ENCODE assay signal across 12 cellular contexts in the genomic region with DNA sequence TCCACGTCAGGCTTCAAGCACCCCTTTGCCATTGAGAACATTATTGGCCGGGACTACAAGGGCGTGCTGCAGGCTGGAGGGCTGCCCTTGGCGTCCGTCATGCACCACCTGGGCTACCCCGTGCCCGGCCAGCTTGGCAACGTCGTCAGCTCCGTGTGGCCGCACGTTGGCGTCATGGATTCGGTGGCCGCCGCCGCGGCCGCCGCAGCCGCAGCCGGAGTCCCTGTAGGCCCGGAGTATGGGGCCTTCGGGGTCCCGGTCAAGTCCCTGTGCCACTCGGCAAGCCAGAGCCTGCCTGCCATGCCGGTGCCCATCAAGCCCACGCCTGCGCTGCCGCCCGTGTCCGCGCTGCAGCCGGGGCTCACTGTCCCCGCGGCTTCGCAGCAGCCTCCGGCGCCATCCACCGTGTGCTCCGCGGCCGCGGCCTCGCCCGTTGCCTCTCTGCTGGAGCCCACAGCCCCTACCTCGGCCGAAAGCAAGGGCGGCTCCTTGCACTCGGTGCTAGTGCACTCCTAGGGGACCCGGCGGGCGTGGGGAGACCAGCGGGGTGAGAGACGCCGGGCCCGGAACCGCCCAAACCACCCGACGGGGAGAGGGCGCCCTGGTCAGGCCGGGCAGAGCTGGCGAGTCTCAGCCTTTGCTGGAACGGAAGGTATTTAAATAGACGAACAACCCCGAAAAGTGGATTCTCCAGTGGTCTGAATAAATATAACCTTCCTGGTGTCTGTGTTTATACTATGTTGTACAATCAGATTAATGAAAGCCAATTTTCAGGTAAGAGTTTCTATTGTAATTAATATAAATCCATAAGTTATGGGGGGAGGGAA. TPM values are rescaled to one million over a fixed set of nuclear protein-coding genes. Genes with fewer than 3 reads are reported as not detected.
DNase-seq lines count a peak whose midpoint lies in the region; ATAC-seq and TF ChIP-seq lines count a peak whose summit lies in the region.
"Had no signal": no experiment of that assay in that cellular context is flagged by ENCODE, and none has a peak within 500 bp of the region (broad histone marks: within the 10 kb centered on the region; RNA-seq: fewer than 3 reads in every experiment).

No MANE protein-coding gene starts in this region.

- H3K14ac ChIP-seq in H9 (ENCODE audit: insufficient read depth, low read length) (no peak overlapping the region; the same call in 1 of the 2 replicates), neuronal stem cell (ENCODE audit: low read length) (no peak overlapping the region)

- H3K4me3 Mint-ChIP-seq in H9 = peak overlapping the region; percentile 72 to 76

- no peak overlapping the region for H3K4ac ChIP-seq in H9 (ENCODE audit: low read depth, low read length)
- no peak overlapping the region for H3K4ac ChIP-seq in neuronal stem cell (ENCODE audit: low read length)

- H2BK12ac ChIP-seq in H9 (ENCODE audit: insufficient read length, low read depth, low read length) (no peak overlapping the region), neuronal stem cell (ENCODE audit: low read length) (peak overlapping the region; percentile 80)

- peak; percentile 30 for DNase-seq in DMS 273 (lab: John Stamatoyannopoulos, UW; ENCODE audit: unreplicated experiment)
- no peak for DNase-seq in DMS 273 treated with DMSO at 0.1 percent for 48 hours (lab: John Stamatoyannopoulos, UW)
- DNase-seq in H9 = peak; percentile 38
- DNase-seq in neuronal stem cell (ENCODE audit: low spot score) = peak; percentile 33
- DNase-seq in SIG-M5 (lab: John Stamatoyannopoulos, UW) = no peak
- DNase-seq in A673 (ENCODE audit: low spot score) = no peak
- DNase-seq in PC-3 = no peak
- DNase-seq: NCI-H1417, SHP77 treated with DMSO at 0.1 percent for 48 hours, testis had no signal

- no peaks in the 10 kb centered on the region for H3F3A ChIP-seq in PC-3 (ENCODE audit: low read length, unreplicated experiment)

- peaks cover 30% of the 10 kb centered on the region for H3K23me2 ChIP-seq in H9 (ENCODE audit: insufficient read length, low read depth, low read length, poor library complexity, severe bottlenecking)

- WGBS in H9 (ENCODE audit: extremely low coverage, insufficient read length, low lambda C conversion rate) = no CpG with 5 or more reads among the region's 66 CpGs
- WGBS in ectodermal cell, 2 experiments = 1 to 2% methylated on average over 66 of the region's 66 CpGs
- no CpG with 5 or more reads among the region's 66 CpGs for WGBS in neuronal stem cell (ENCODE audit: extremely low coverage in 2 of 2, insufficient read length in 2 of 2, insufficient replicate concordance in 1 of 2), 2 donors

- no peaks in the 10 kb centered on the region for H3K9me3 ChIP-seq in H9 (ENCODE audit: control insufficient read depth, low read depth, low read length)
- no peaks in the 10 kb centered on the region for H3K9me3 ChIP-seq in ectodermal cell (ENCODE audit: control insufficient read depth, low read length)
- H3K9me3 ChIP-seq in neuronal stem cell (replicated peaks in 1 of 2; ENCODE audit: control insufficient read depth in 2 of 2, insufficient read depth in 1 of 2, low read depth in 1 of 2, low read length in 2 of 2) = no peaks in the 10 kb centered on the region
- H3K9me3 ChIP-seq in A673 (ENCODE audit: low read depth, low read length, poor library complexity, severe bottlenecking) = no peaks in the 10 kb centered on the region
- no peaks in the 10 kb centered on the region for H3K9me3 ChIP-seq in PC-3 (ENCODE audit: low read length)
- H3K9me3 ChIP-seq: testis had no signal

- POLR2A ChIA-PET in A673 (lab: Charles Lee; ENCODE audit: low non-redundant PET) (no interaction called here), PC-3 (lab: Charles Lee; ENCODE audit: unreplicated experiment) (no interaction called here)

- H2BK15ac ChIP-seq in H9 (ENCODE audit: low read depth, low read length) = no peak overlapping the region
- peak overlapping the region; percentile 11 for H2BK15ac ChIP-seq in neuronal stem cell (ENCODE audit: low read length)

- no peaks in the 10 kb centered on the region for H3K79me2 ChIP-seq in H9 (ENCODE audit: insufficient read depth, low read length)
- no peaks in the 10 kb centered on the region for H3K79me2 ChIP-seq in PC-3 (ENCODE audit: low read length)

- H3K36me3 ChIP-seq in ectodermal cell (ENCODE audit: control insufficient read depth, insufficient read depth, low read length) (no peaks in the 10 kb centered on the region), neuronal stem cell (replicated peaks in 1 of 2; ENCODE audit: control insufficient read depth in 2 of 2, insufficient read depth in 2 of 2, low read length in 2 of 2) (no peaks in the 10 kb centered on the region), A673 (ENCODE audit: insufficient read depth, low read length, poor library complexity, severe bottlenecking) (no peaks in the 10 kb centered on the region), PC-3 (ENCODE audit: low read depth, low read length) (no peaks in the 10 kb centered on the region)

- H3K4me3 ChIP-seq in ectodermal cell (ENCODE audit: insufficient read depth, low read depth, low read length) = peak overlapping the region; percentile 4
- no peak overlapping the region for H3K4me3 ChIP-seq in neuronal stem cell (ENCODE audit: low read length in 2 of 2)
- no peak overlapping the region for H3K4me3 ChIP-seq in A673 (ENCODE audit: low read depth, low read length, poor library complexity, severe bottlenecking)
- no peak overlapping the region for H3K4me3 ChIP-seq in PC-3 (ENCODE audit: low read length)

- no peak overlapping the region for H4K5ac ChIP-seq in H9 (ENCODE audit: insufficient read length, low read depth, low read length)

- H3K79me1 ChIP-seq in H9 (ENCODE audit: insufficient read depth, low read depth, low read length, poor library complexity, severe bottlenecking) (no peaks in the 10 kb centered on the region), neuronal stem cell (ENCODE audit: low read depth, low read length) (peaks cover 1% of the 10 kb centered on the region)

- peaks cover 68% of the 10 kb centered on the region for H3K27me3 ChIP-seq in H9 (ENCODE audit: insufficient read depth, low read length)
- peaks cover 100% of the 10 kb centered on the region for H3K27me3 ChIP-seq in ectodermal cell (ENCODE audit: control insufficient read depth, insufficient read depth, low read length, poor library complexity, severe bottlenecking)
- H3K27me3 ChIP-seq in neuronal stem cell (ENCODE audit: control insufficient read depth in 3 of 3, insufficient read depth in 3 of 3, low read depth in 1 of 3, low read length in 3 of 3) = peaks cover 57 to 99% (median 91%) of the 10 kb centered on the region in 3 experiments
- H3K27me3 ChIP-seq in A673 (replicated peaks; ENCODE audit: insufficient read depth, low read depth, low read length, poor library complexity) = peaks cover 99% of the 10 kb centered on the region
- peaks cover 63% of the 10 kb centered on the region for H3K27me3 ChIP-seq in PC-3 (ENCODE audit: low read length)

- H3K4me2 ChIP-seq in H9 (ENCODE audit: insufficient read depth, insufficient read length, low read length) (peak overlapping the region; percentile 56), neuronal stem cell (ENCODE audit: insufficient read depth, low read length, poor library complexity, severe bottlenecking) (peak overlapping the region; percentile 51), PC-3 (ENCODE audit: low read length) (no peak overlapping the region)

- no peak overlapping the region for H4K8ac ChIP-seq in H9 (replicated peaks; ENCODE audit: insufficient read length, low read depth, low read length)
- no peak overlapping the region for H4K8ac ChIP-seq in neuronal stem cell (ENCODE audit: low read depth, low read length)

- H3K27ac Mint-ChIP-seq in H9 = no peak overlapping the region

- peak overlapping the region; percentile 13 for H3K18ac ChIP-seq in H9 (ENCODE audit: insufficient read length, low read depth, low read length)
- H3K18ac ChIP-seq in neuronal stem cell (ENCODE audit: low read length) = peak overlapping the region; percentile 90

- no peaks in the 10 kb centered on the region for H4K20me1 ChIP-seq in H9 (ENCODE audit: control insufficient read depth, insufficient read depth, insufficient read length)
- no peaks in the 10 kb centered on the region for H4K20me1 ChIP-seq in PC-3 (ENCODE audit: low read length)

- H3K23ac ChIP-seq in H9 (ENCODE audit: insufficient read length, low read depth, low read length) (no peak overlapping the region), neuronal stem cell (ENCODE audit: low read depth, low read length, poor library complexity) (no peak overlapping the region)

- H2BK5ac ChIP-seq in H9 (ENCODE audit: insufficient read length, low read length) = no peak overlapping the region
- no peak overlapping the region for H2BK5ac ChIP-seq in neuronal stem cell (ENCODE audit: low read length)

- no peak overlapping the region for H3T11ph ChIP-seq in H9 (ENCODE audit: low read length)

- H3K9ac ChIP-seq in H9 (ENCODE audit: extremely low read depth, insufficient read length, low read length) (no peak overlapping the region), neuronal stem cell (ENCODE audit: low read depth, low read length, poor library complexity) (peak overlapping the region; percentile 34), PC-3 (ENCODE audit: low read length) (no peak overlapping the region)

- H2BK120ac ChIP-seq in H9 (ENCODE audit: low read depth, low read length, poor library complexity, severe bottlenecking) (no peak overlapping the region), neuronal stem cell (ENCODE audit: low read depth, low read length) (no peak overlapping the region)

- H3K9me2 ChIP-seq in PC-3 (replicated peaks; ENCODE audit: low read length) = no peaks in the 10 kb centered on the region

- TF ChIP-seq CTCF in H9 (conservative IDR thresholded peaks at IDR 0.05) (no peak), A673 (conservative IDR thresholded peaks at IDR 0.05; ENCODE audit: low read depth, low read length) (no peak), PC-3 (conservative IDR thresholded peaks at IDR 0.05; ENCODE audit: low read depth, low read length) (no peak)

- intact Hi-C loops in A673 (cut with micrococcal nuclease; ENCODE audit: unreplicated experiment) = loop anchor here (10.0 kb wide), 1 partner anchor 74 kb away; no protein-coding TSS in a partner anchor
- intact Hi-C loops in PC-3 (cut with micrococcal nuclease) = no loop called here

- H4K91ac ChIP-seq in H9 (ENCODE audit: insufficient read length, low read depth, low read length) = no peak overlapping the region
- H4K91ac ChIP-seq in neuronal stem cell (ENCODE audit: low read depth, low read length, poor library complexity) = no peak overlapping the region

- H2BK20ac ChIP-seq in H9 (ENCODE audit: low read depth, low read length, poor library complexity, severe bottlenecking) = no peak overlapping the region

- H3K9me3 Mint-ChIP-seq in H9 = peaks cover 0 to 7% of the 10 kb centered on the region in 2 experiments; a peak in 4 of 5 replicates

- H3K36me3 Mint-ChIP-seq in H9 (ENCODE audit: insufficient read depth in 1 of 3, low read depth in 3 of 3) = no peaks in the 10 kb centered on the region

- H2AFZ ChIP-seq in H9 (ENCODE audit: low read length) (no peak overlapping the region), neuronal stem cell (ENCODE audit: low read length) (peak overlapping the region; percentile 88), PC-3 (ENCODE audit: low read length) (no peak overlapping the region)

- ATAC-seq in PC-3 = no peak

- H3K4me1 Mint-ChIP-seq in H9 = peaks cover 63 to 65% of the 10 kb centered on the region in 2 experiments

- H3K27me3 Mint-ChIP-seq in H9 (ENCODE audit: low read depth) = peaks cover 98% of the 10 kb centered on the region

- BruUV-seq in A673 (replicated peaks; lab: Mats Ljungman, UMichigan) (no TSS peak), PC-3 (replicated peaks; lab: Mats Ljungman, UMichigan) (no TSS peak)

- CTCF ChIA-PET in A673 (lab: Charles Lee) (no interaction called here), PC-3 (lab: Charles Lee) (no interaction called here)

- H3K4me1 ChIP-seq in H9 (ENCODE audit: insufficient read depth, low read length) = peaks cover 14% of the 10 kb centered on the region
- peaks cover 12% of the 10 kb centered on the region for H3K4me1 ChIP-seq in ectodermal cell (ENCODE audit: control insufficient read depth, insufficient read depth, low read length)
- H3K4me1 ChIP-seq in neuronal stem cell (ENCODE audit: control insufficient read depth in 2 of 2, insufficient read depth in 1 of 2, low read depth in 1 of 2, low read length in 2 of 2) = peaks cover 4 to 9% of the 10 kb centered on the region in 2 donors
- H3K4me1 ChIP-seq in A673 (ENCODE audit: insufficient read depth, low read length, poor library complexity, severe bottlenecking) = peaks cover 18% of the 10 kb centered on the region
- no peaks in the 10 kb centered on the region for H3K4me1 ChIP-seq in PC-3 (ENCODE audit: insufficient read depth, low read length)

- H3K27ac ChIP-seq in H9 (ENCODE audit: insufficient read length, low read depth, low read length) (no peak overlapping the region), ectodermal cell (ENCODE audit: insufficient read depth, low read depth, low read length, poor library complexity, severe bottlenecking) (no peak overlapping the region), neuronal stem cell (replicated peaks; ENCODE audit: low read length) (no peak overlapping the region), A673 (ENCODE audit: low read depth, low read length, poor library complexity, severe bottlenecking) (no peak overlapping the region), PC-3 (ENCODE audit: low read length) (no peak overlapping the region)
- H3K27ac ChIP-seq: testis had no signal

- H2AK5ac ChIP-seq in H9 (ENCODE audit: insufficient read length, low read length) = no peak overlapping the region
- peak overlapping the region; percentile 40 for H2AK5ac ChIP-seq in neuronal stem cell (ENCODE audit: low read depth, low read length)

- H3K56ac ChIP-seq in H9 (ENCODE audit: insufficient read length, low read depth, low read length) = no peak overlapping the region

RNA-seq across cellular contexts. Expression of a gene that starts 1.2 kb away (rescaled TPM):
- 7.8 and 8.4 TPM in 2 replicates for total RNA-seq in H9 (2021)
- not detected for polyA plus RNA-seq in ectodermal cell (2013, experiment 1 of 4)
- polyA plus RNA-seq in ectodermal cell (2013, experiment 2 of 4) = not detected
- polyA plus RNA-seq in ectodermal cell (2013, experiment 3 of 4) = not detected
- not detected for polyA plus RNA-seq in ectodermal cell (2013, experiment 4 of 4)
- polyA plus RNA-seq in neuronal stem cell (2013, experiment 1 of 2) = not detected
- polyA plus RNA-seq in neuronal stem cell (2013, experiment 2 of 2) = not detected
- total RNA-seq in A673 (2021) = not detected in 2 replicates
- total RNA-seq in PC-3 (2014; rRNA removed) = not detected in 2 replicates
- total RNA-seq: liver, testis had no signal
- polyA plus RNA-seq: liver had no signal

Comparison
In these comparisons a context has a peak if more than half of its experiments do, and no peak if none do; other contexts are left out.
1. DNase-seq: peak in DMS 273 (single experiment), H9 (single experiment) and neuronal stem cell (single experiment); none in DMS 273 treated with DMSO at 0.1 percent for 48 hours (single experiment), SIG-M5 (single experiment), A673 (single experiment) and PC-3 (single experiment).